ENCODE assay signal across 8 cellular contexts in genomic region chr15:88467073-88467934, GRCh38. TPM values are rescaled to one million over a fixed set of nuclear protein-coding genes. Genes with fewer than 3 reads are reported as not detected.
A peak's percentile ranks its signal among the peaks of the same experiment; 100 is the strongest.
DNase-seq lines count a peak whose midpoint lies in the region; ATAC-seq and TF ChIP-seq lines count a peak whose summit lies in the region.

MRPL46 (minus strand) TSS chr15:88467388; CDS start chr15:88467377, 11 bp downstream.
MRPS11 (plus strand) TSS chr15:88467708; CDS start chr15:88467718, 10 bp downstream.

- no peaks in the 10 kb centered on the region for H3K27me3 Mint-ChIP-seq in activated T-helper 1 cell treated with anti-CD3 and anti-CD28 coated beads, Interleukin-12 subunit alpha, Interleukin-12 subunit beta, Interleukin-2, Interleukin-4 antibody, amounts not matched to agents 30 ng/mL and 10 ng/mL and 1 ng/mL, durations not matched to agents 14 hours and 24 hours and 36 hours (ENCODE audit: insufficient read depth)
- H3K27me3 Mint-ChIP-seq in naive B cell, result no peaks in the 10 kb centered on the region
- no peaks in the 10 kb centered on the region for H3K27me3 Mint-ChIP-seq in stimulated activated memory B cell treated with anti-CD40 and anti-IgM and Interleukin-4, amounts not matched to agents 10 μg/mL and 1 μg/mL and 100 μg/mL, for 72 hours

- H3K4me3 Mint-ChIP-seq in activated T-helper 1 cell treated with anti-CD3 and anti-CD28 coated beads, Interleukin-12 subunit alpha, Interleukin-12 subunit beta, Interleukin-2, Interleukin-4 antibody, amounts not matched to agents 30 ng/mL and 10 ng/mL and 1 ng/mL, durations not matched to agents 14 hours and 24 hours and 36 hours, result peak within 1 kb of the TSS; percentile 96
- H3K4me3 Mint-ChIP-seq in naive B cell, result peak within 1 kb of the TSS in 7 of 8 donors; percentile 90 to 98 (median 97)
- peak within 1 kb of the TSS; percentile 94 for H3K4me3 Mint-ChIP-seq in stimulated activated memory B cell treated with anti-CD40 and anti-IgM and Interleukin-4, amounts not matched to agents 10 μg/mL and 1 μg/mL and 100 μg/mL, for 72 hours

- H3K27ac ChIP-seq in DOHH2 (ENCODE audit: low read depth, low read length) (peak within 1 kb of the TSS; percentile 78), GM23248 (peak within 1 kb of the TSS; percentile 71), Karpas-422 (ENCODE audit: low read length) (peak within 1 kb of the TSS; percentile 76)

- H3K4me2 ChIP-seq in DOHH2 (ENCODE audit: low read length), result peak within 1 kb of the TSS; percentile 79
- H3K4me2 ChIP-seq in GM23248 (ENCODE audit: unreplicated experiment), result peak within 1 kb of the TSS; percentile 97
- peak within 1 kb of the TSS; percentile 82 for H3K4me2 ChIP-seq in Karpas-422 (ENCODE audit: low read depth, low read length, poor library complexity, severe bottlenecking)

- peak within 1 kb of the TSS; percentile 98 for H2AFZ ChIP-seq in GM23248
- peak within 1 kb of the TSS; percentile 78 for H2AFZ ChIP-seq in Karpas-422 (ENCODE audit: low read length)

- no peak for TF ChIP-seq CTCF in DOHH2 (IDR thresholded peaks at IDR 0.05; ENCODE audit: low read depth, low read length, poor library complexity, severe bottlenecking)

- DNase-seq in GM23248 (peak; percentile 94), Karpas-422 (peak; percentile 96), RPMI7951 (ENCODE audit: low read depth) (peak; percentile 87), fibroblast of gingiva (ENCODE audit: low read depth) (peak; percentile 81), naive B cell (peak; percentile 90)
- DNase-seq in activated T-helper 1 cell treated with anti-CD3 and anti-CD28 coated beads, Interleukin-12 subunit alpha, Interleukin-12 subunit beta, Interleukin-2, Interleukin-4 antibody, amounts not matched to agents 30 ng/mL and 10 ng/mL and 1 ng/mL, durations not matched to agents 14 hours and 24 hours and 36 hours (ENCODE audit: low spot score), result peak; percentile 86

- in situ Hi-C loops in GM23248 (cut with MboI), result no loop called here

- peaks cover 26% of the 10 kb centered on the region for H3K36me3 Mint-ChIP-seq in activated T-helper 1 cell treated with anti-CD3 and anti-CD28 coated beads, Interleukin-12 subunit alpha, Interleukin-12 subunit beta, Interleukin-2, Interleukin-4 antibody, amounts not matched to agents 30 ng/mL and 10 ng/mL and 1 ng/mL, durations not matched to agents 14 hours and 24 hours and 36 hours (ENCODE audit: low read depth)
- H3K36me3 Mint-ChIP-seq in naive B cell, result peaks cover 17 to 22% of the 10 kb centered on the region in 2 donors
- peaks cover 22% of the 10 kb centered on the region for H3K36me3 Mint-ChIP-seq in stimulated activated memory B cell treated with anti-CD40 and anti-IgM and Interleukin-4, amounts not matched to agents 10 μg/mL and 1 μg/mL and 100 μg/mL, for 72 hours

- peaks cover 37% of the 10 kb centered on the region for H3K4me1 Mint-ChIP-seq in activated T-helper 1 cell treated with anti-CD3 and anti-CD28 coated beads, Interleukin-12 subunit alpha, Interleukin-12 subunit beta, Interleukin-2, Interleukin-4 antibody, amounts not matched to agents 30 ng/mL and 10 ng/mL and 1 ng/mL, durations not matched to agents 14 hours and 24 hours and 36 hours (ENCODE audit: low read depth)
- H3K4me1 Mint-ChIP-seq in naive B cell, result peaks cover 10 to 40% (median 21%) of the 10 kb centered on the region in 3 donors
- peaks cover 34% of the 10 kb centered on the region for H3K4me1 Mint-ChIP-seq in stimulated activated memory B cell treated with anti-CD40 and anti-IgM and Interleukin-4, amounts not matched to agents 10 μg/mL and 1 μg/mL and 100 μg/mL, for 72 hours

- H3K9me2 ChIP-seq in DOHH2 (replicated peaks; ENCODE audit: control insufficient read depth, low read length) (no peaks in the 10 kb centered on the region), GM23248 (ENCODE audit: insufficient read depth) (no peaks in the 10 kb centered on the region), Karpas-422 (replicated peaks; ENCODE audit: insufficient read depth, low read length) (no peaks in the 10 kb centered on the region)

- no peaks in the 10 kb centered on the region for H4K20me1 ChIP-seq in DOHH2 (ENCODE audit: control insufficient read depth, insufficient read depth, low read depth, low read length)
- H4K20me1 ChIP-seq in GM23248 (ENCODE audit: insufficient read depth), result no peaks in the 10 kb centered on the region
- H4K20me1 ChIP-seq in Karpas-422 (ENCODE audit: insufficient read depth, low read depth, low read length), result no peaks in the 10 kb centered on the region

- H3K4me3 ChIP-seq in DOHH2 (ENCODE audit: low read length) (peak within 1 kb of the TSS; percentile 99), GM23248 (peak within 1 kb of the TSS; percentile 99), Karpas-422 (ENCODE audit: low read length) (peak within 1 kb of the TSS; percentile 74)

- H3K9me3 ChIP-seq in DOHH2 (ENCODE audit: control insufficient read depth, insufficient read depth, low read length) (no peaks in the 10 kb centered on the region), GM23248 (ENCODE audit: low read depth) (no peaks in the 10 kb centered on the region), Karpas-422 (ENCODE audit: low read length) (no peaks in the 10 kb centered on the region)

- H3K36me3 ChIP-seq in DOHH2 (ENCODE audit: control insufficient read depth, low read length) (peaks cover 70% of the 10 kb centered on the region), GM23248 (ENCODE audit: low read depth) (peaks cover 13% of the 10 kb centered on the region; the same call in 1 of the 2 replicates), Karpas-422 (ENCODE audit: insufficient read depth, low read length) (peaks cover 23% of the 10 kb centered on the region; the same call in 1 of the 2 replicates)

- ATAC-seq in naive B cell (ENCODE audit: low read depth in 2 of 2), result peak; percentile 91
- ATAC-seq in stimulated activated memory B cell treated with anti-CD40 and anti-IgM and Interleukin-4, amounts not matched to agents 10 μg/mL and 1 μg/mL and 100 μg/mL, for 72 hours, result peak; percentile 95

- H3K27ac Mint-ChIP-seq in activated T-helper 1 cell treated with anti-CD3 and anti-CD28 coated beads, Interleukin-12 subunit alpha, Interleukin-12 subunit beta, Interleukin-2, Interleukin-4 antibody, amounts not matched to agents 30 ng/mL and 10 ng/mL and 1 ng/mL, durations not matched to agents 14 hours and 24 hours and 36 hours, result peak within 1 kb of the TSS; percentile 95
- peak within 1 kb of the TSS; percentile 96 to 99 (median 98) for H3K27ac Mint-ChIP-seq in naive B cell
- H3K27ac Mint-ChIP-seq in stimulated activated memory B cell treated with anti-CD40 and anti-IgM and Interleukin-4, amounts not matched to agents 10 μg/mL and 1 μg/mL and 100 μg/mL, for 72 hours, result peak within 1 kb of the TSS; percentile 99

- peaks cover 74% of the 10 kb centered on the region for H3K79me2 ChIP-seq in DOHH2 (ENCODE audit: control insufficient read depth, low read length)
- peaks cover 72% of the 10 kb centered on the region for H3K79me2 ChIP-seq in GM23248 (ENCODE audit: insufficient read depth)
- peaks cover 64% of the 10 kb centered on the region for H3K79me2 ChIP-seq in Karpas-422 (ENCODE audit: low read length)

- no peaks in the 10 kb centered on the region for H3K27me3 ChIP-seq in DOHH2 (ENCODE audit: control insufficient read depth, low read length)
- no peaks in the 10 kb centered on the region for H3K27me3 ChIP-seq in GM23248 (replicated peaks; ENCODE audit: insufficient read depth)
- no peaks in the 10 kb centered on the region for H3K27me3 ChIP-seq in Karpas-422 (ENCODE audit: low read length)

- intact Hi-C loops in activated T-helper 1 cell treated with anti-CD3 and anti-CD28 coated beads, Interleukin-12 subunit alpha, Interleukin-12 subunit beta, Interleukin-2, Interleukin-4 antibody, amounts not matched to agents 30 ng/mL and 10 ng/mL and 1 ng/mL, durations not matched to agents 14 hours and 24 hours and 36 hours (cut with micrococcal nuclease), result loop anchor here (1.0 kb wide), 2 partner anchors 154 to 171 kb away; partner anchors contain the start of gene AEN

- whole genome bisulfite sequencing in GM23248 (ENCODE audit: low coverage in 1 of 2, low lambda C conversion rate in 2 of 2, missing lambda C conversion rate in 2 of 2), 2 experiments, result 0 to 1% methylated on average over 52 to 55 of the region's 55 CpGs

- H3K4me1 ChIP-seq in DOHH2 (ENCODE audit: control insufficient read depth, low read length) (peaks cover 30% of the 10 kb centered on the region), GM23248 (ENCODE audit: insufficient read depth) (peaks cover 20% of the 10 kb centered on the region), Karpas-422 (ENCODE audit: low read length) (peaks cover 27% of the 10 kb centered on the region)

- H3F3A ChIP-seq in DOHH2 (ENCODE audit: control insufficient read depth, insufficient read depth), result no peaks in the 10 kb centered on the region
- H3F3A ChIP-seq in GM23248 (ENCODE audit: insufficient read depth), result peaks cover 13% of the 10 kb centered on the region

- H3K9ac ChIP-seq in GM23248 (peak within 1 kb of the TSS; percentile 90), Karpas-422 (ENCODE audit: low read length) (peak within 1 kb of the TSS; percentile 81)

- no peaks in the 10 kb centered on the region for H3K9me3 Mint-ChIP-seq in activated T-helper 1 cell treated with anti-CD3 and anti-CD28 coated beads, Interleukin-12 subunit alpha, Interleukin-12 subunit beta, Interleukin-2, Interleukin-4 antibody, amounts not matched to agents 30 ng/mL and 10 ng/mL and 1 ng/mL, durations not matched to agents 14 hours and 24 hours and 36 hours
- H3K9me3 Mint-ChIP-seq in naive B cell, result no peaks in the 10 kb centered on the region
- H3K9me3 Mint-ChIP-seq in stimulated activated memory B cell treated with anti-CD40 and anti-IgM and Interleukin-4, amounts not matched to agents 10 μg/mL and 1 μg/mL and 100 μg/mL, for 72 hours, result no peaks in the 10 kb centered on the region

RNA-seq across cellular contexts. Expression of gene MRPL46, which starts in this region (rescaled TPM):
- total RNA-seq in GM23248 (2014; rRNA removed; shearing (Covaris generic)), result 14.6 and 20.5 TPM in 2 replicates
- 38.4 and 45.3 TPM in 2 replicates for polyA plus RNA-seq in GM23248 (2016; fragmentation: Nextera tagmentation; extraction: Ambion mirVana)
- total RNA-seq in Karpas-422 (2014; rRNA removed; shearing (Covaris generic); ENCODE audit: low replicate concordance), result 23.0 and 26.6 TPM in 2 replicates
- 24.9 and 51.0 TPM in 2 replicates for total RNA-seq in RPMI7951 (2014; rRNA removed; shearing (Covaris generic))
- 47.5 and 49.1 TPM in 2 replicates for total RNA-seq in activated T-helper 1 cell treated with anti-CD3 and anti-CD28 coated beads, Interleukin-12 subunit alpha, Interleukin-12 subunit beta, Interleukin-2, Interleukin-4 antibody, amounts not matched to agents 30 ng/mL and 10 ng/mL and 1 ng/mL, durations not matched to agents 14 hours and 24 hours and 36 hours
- 10 to 100 TPM; 32.0 to 68.3 (median 53.2) TPM for polyA plus RNA-seq in naive B cell (ENCODE audit: low read depth in 6 of 6)

RNA-seq across cellular contexts. Expression of gene MRPS11, which starts in this region (rescaled TPM):
- total RNA-seq in GM23248 (2014; rRNA removed; shearing (Covaris generic)), result 24.9 and 36.4 TPM in 2 replicates
- polyA plus RNA-seq in GM23248 (2016; fragmentation: Nextera tagmentation; extraction: Ambion mirVana), result 75.9 and 76.6 TPM in 2 replicates
- total RNA-seq in Karpas-422 (2014; rRNA removed; shearing (Covaris generic); ENCODE audit: low replicate concordance), result 48.8 TPM in 2 replicates
- 85.6 and 99.8 TPM in 2 replicates for total RNA-seq in RPMI7951 (2014; rRNA removed; shearing (Covaris generic))
- 68.3 and 78.0 TPM in 2 replicates for total RNA-seq in activated T-helper 1 cell treated with anti-CD3 and anti-CD28 coated beads, Interleukin-12 subunit alpha, Interleukin-12 subunit beta, Interleukin-2, Interleukin-4 antibody, amounts not matched to agents 30 ng/mL and 10 ng/mL and 1 ng/mL, durations not matched to agents 14 hours and 24 hours and 36 hours
- 10 to 100 TPM; 46.6 to 72.4 (median 60.3) TPM for polyA plus RNA-seq in naive B cell (ENCODE audit: low read depth in 6 of 6)

Comparison
In these comparisons a context has a peak if more than half of its experiments do, and no peak if none do; other contexts are left out.
1. Peak in every context shown above with its lines: DNase-seq, ATAC-seq, H3K4me3 ChIP-seq and H3K27ac ChIP-seq.